ENCODE assay signal across 9 cellular contexts in genomic region chr2:96115631-96116423, GRCh38. TPM values are rescaled to one million over a fixed set of nuclear protein-coding genes. Genes with fewer than 3 reads are reported as not detected.
A peak's percentile ranks its signal among the peaks of the same experiment; 100 is the strongest.
DNase-seq lines count a peak whose midpoint lies in the region; ATAC-seq and TF ChIP-seq lines count a peak whose summit lies in the region.
"Had no signal": no experiment of that assay in that cellular context is flagged by ENCODE, and none has a peak within 500 bp of the region (broad histone marks: within the 10 kb centered on the region; RNA-seq: fewer than 3 reads in every experiment).

No MANE protein-coding gene starts in this region.

- CTCF ChIA-PET in BJ (lab: Yijun Ruan, JAX) = interaction anchor here (1.0 to 4.3 kb wide), 16 partner anchors 8 to 393 kb away, joined by 3 to 31 read pairs (median 6); partner anchors contain the start of gene ANKRD36C

- peaks cover 20 to 21% of the 10 kb centered on the region in 2 donors for H3K4me1 Mint-ChIP-seq in effector memory CD8-positive, alpha-beta T cell (ENCODE audit: low read depth in 2 of 2)
- peaks cover 6% of the 10 kb centered on the region for H3K4me1 Mint-ChIP-seq in neural crest cell

- H3K27me3 Mint-ChIP-seq in effector memory CD8-positive, alpha-beta T cell = peaks cover 26 to 45% of the 10 kb centered on the region in 2 donors
- peaks cover 41% of the 10 kb centered on the region for H3K27me3 Mint-ChIP-seq in neural crest cell (ENCODE audit: low read depth)

- H3K9me3 ChIP-seq in MM.1S (replicated peaks; ENCODE audit: insufficient read depth, low read length) = no peaks in the 10 kb centered on the region

- 0 out of 2 replicates have a peak, but pooled peaks cover 4% of the 10 kb centered on the region for H3K4me1 ChIP-seq in MM.1S (ENCODE audit: low read length)

- TF ChIP-seq CTCF in BJ (IDR thresholded peaks at IDR 0.05; ENCODE audit: insufficient read depth, low read depth, low read length) = no peak
- TF ChIP-seq CTCF in MM.1S (IDR thresholded peaks at IDR 0.05; ENCODE audit: low read length) = no peak
- TF ChIP-seq CTCF in neural crest cell (conservative IDR thresholded peaks at IDR 0.05) = no peak

- no peaks in the 10 kb centered on the region for H4K20me1 ChIP-seq in MM.1S (ENCODE audit: insufficient read depth, low read length)

- peaks cover 48% of the 10 kb centered on the region for H3K36me3 Mint-ChIP-seq in effector memory CD8-positive, alpha-beta T cell (ENCODE audit: insufficient read depth)
- H3K36me3 Mint-ChIP-seq in neural crest cell (ENCODE audit: low read depth) = no peaks in the 10 kb centered on the region

- H3K9me2 ChIP-seq in MM.1S (replicated peaks; ENCODE audit: insufficient read depth, low read length) = no peaks in the 10 kb centered on the region

- no peak for ATAC-seq in effector memory CD8-positive, alpha-beta T cell (replicated peaks)

- DNase-seq in BJ (ENCODE audit: low read depth) (no peak), MM.1S (no peak), neural crest cell (ENCODE audit: low read depth, low spot score) (no peak), NCI-H446 treated with DMSO at 0.1 percent for 48 hours (lab: John Stamatoyannopoulos, UW) (no peak), NCI-H146 treated with DMSO at 0.1 percent for 48 hours (lab: John Stamatoyannopoulos, UW; ENCODE audit: unreplicated experiment) (no peak), ecto neural progenitor cell (ENCODE audit: low spot score) (no peak), midbrain (lab: John Stamatoyannopoulos, UW) (no peak)
- no peak for DNase-seq in effector memory CD8-positive, alpha-beta T cell

- POLR2A ChIA-PET in BJ (lab: Charles Lee) = no interaction called here

- H3K4me3 Mint-ChIP-seq in effector memory CD8-positive, alpha-beta T cell = peak overlapping the region; percentile 88 to 90
- peak overlapping the region; percentile 73 for H3K4me3 Mint-ChIP-seq in neural crest cell

- H3K9ac ChIP-seq in MM.1S (ENCODE audit: low read length) = no peak overlapping the region; the same call in 1 of the 2 replicates

- peak overlapping the region; percentile 99 for H3K4me2 ChIP-seq in MM.1S (ENCODE audit: low read depth, low read length)

- H3K79me2 ChIP-seq in MM.1S (ENCODE audit: low read length) = no peaks in the 10 kb centered on the region

- H2AFZ ChIP-seq in MM.1S (ENCODE audit: low read length) = peak overlapping the region; percentile 87

- H3K27me3 ChIP-seq in BJ (ENCODE audit: control insufficient read depth, insufficient read depth, low read length) (peaks cover 36% of the 10 kb centered on the region), MM.1S (replicated peaks; ENCODE audit: insufficient read depth, low read length) (peaks cover 43% of the 10 kb centered on the region)

- no peaks in the 10 kb centered on the region for H3K36me3 ChIP-seq in BJ (ENCODE audit: control insufficient read depth, insufficient read depth, low read length)
- H3K36me3 ChIP-seq in MM.1S (replicated peaks; ENCODE audit: insufficient read depth, low read length) = no peaks in the 10 kb centered on the region

- H3K9me3 Mint-ChIP-seq in effector memory CD8-positive, alpha-beta T cell = no peaks in the 10 kb centered on the region
- H3K9me3 Mint-ChIP-seq in neural crest cell = no peaks in the 10 kb centered on the region

- H3K4me3 ChIP-seq in BJ (ENCODE audit: low read depth, low read length) (peak overlapping the region; percentile 8; the same call in 1 of the 2 replicates), MM.1S (ENCODE audit: low read length) (peak overlapping the region; percentile 61)

- H3K27ac ChIP-seq in MM.1S (ENCODE audit: low read length) = no peak overlapping the region

- H3K27ac Mint-ChIP-seq in effector memory CD8-positive, alpha-beta T cell = peak overlapping the region; percentile 25 to 80
- no peak overlapping the region for H3K27ac Mint-ChIP-seq in neural crest cell (ENCODE audit: unreplicated experiment)

- H3F3A ChIP-seq in MM.1S (ENCODE audit: insufficient read depth, low read length) = no peaks in the 10 kb centered on the region

RNA-seq across cellular contexts. Expression of gene ADRA2B, which starts 0.5 kb away (rescaled TPM):
- polyA plus RNA-seq in BJ (2011; rRNA removed) = not detected in 2 replicates
- polyA minus RNA-seq in BJ (2011; rRNA and poly(A)+ RNA removed) = not detected in 2 replicates
- 0.79 and 0.82 TPM in 2 replicates for total RNA-seq in neural crest cell
- total RNA-seq: Daoy had no signal

RNA-seq across cellular contexts. Expression of gene ASTL, which starts 22.5 kb away (rescaled TPM):
- not detected in 2 replicates for polyA plus RNA-seq in BJ (2011; rRNA removed)
- not detected in 2 replicates for polyA minus RNA-seq in BJ (2011; rRNA and poly(A)+ RNA removed)
- total RNA-seq in neural crest cell = not detected in 2 replicates
- total RNA-seq: Daoy had no signal

RNA-seq across cellular contexts. Expression of gene DUSP2, which starts 29.4 kb away (rescaled TPM):
- polyA plus RNA-seq in BJ (2011; rRNA removed) = 0.82 and 2.2 TPM in 2 replicates
- polyA minus RNA-seq in BJ (2011; rRNA and poly(A)+ RNA removed) = 0.67 and 1.6 TPM in 2 replicates
- 1.0 and 1.1 TPM in 2 replicates for total RNA-seq in neural crest cell
